In genomic region chr6:34468378-34468892, GRCh38 we compare ENCODE assay signal across 13 cellular contexts. TPM values are rescaled to one million over a fixed set of nuclear protein-coding genes. Genes with fewer than 3 reads are reported as not detected.
A peak's percentile ranks its signal among the peaks of the same experiment; 100 is the strongest.
DNase-seq lines count a peak whose midpoint lies in the region; ATAC-seq and TF ChIP-seq lines count a peak whose summit lies in the region.
"Had no signal": no experiment of that assay in that cellular context is flagged by ENCODE, and none has a peak within 500 bp of the region (broad histone marks: within the 10 kb centered on the region; RNA-seq: fewer than 3 reads in every experiment).

No MANE protein-coding gene starts in this region.

- CTCF ChIA-PET in CD8-positive, alpha-beta T cell (lab: Charles Lee) = interaction anchor here (1.2 to 1.5 kb wide), 2 partner anchors 8 to 10 kb away, joined by 5 to 8 read pairs; no protein-coding TSS in a partner anchor

- TF ChIP-seq CTCF in mucosa of descending colon (IDR thresholded peaks at IDR 0.05) = no peak
- no peak for TF ChIP-seq CTCF in CD8-positive, alpha-beta T cell (IDR thresholded peaks at IDR 0.05)

- DNase-seq in NOMO-1 (lab: John Stamatoyannopoulos, UW; ENCODE audit: unreplicated experiment in 2 of 2) (peak; percentile 58 to 75), mucosa of descending colon (no peak), NCI-H1105 treated with DMSO at 0.1 percent for 48 hours (lab: John Stamatoyannopoulos, UW) (no peak)
- no peak for DNase-seq in CD8-positive, alpha-beta T cell
- DNase-seq in activated naive CD8-positive, alpha-beta T cell treated with anti-CD3 and anti-CD28 coated beads, Interleukin-2, amount 50 U/mL, for 24 hours = no peak
- DNase-seq: DMS79 treated with DMSO at 0.1 percent for 48 hours; head of caudate nucleus; naive thymus-derived CD4-positive, alpha-beta T cell; NK-92 treated with Interleukin-12 subunit alpha and Interleukin-12 subunit beta, amount 100 ng/mL, for 24 hours; stimulated activated CD4-positive, alpha-beta T cell treated with anti-CD3 and anti-CD28 coated beads, Interleukin-2, amount 100 ng/mL, for 24 hours had no signal

- no peaks in the 10 kb centered on the region for H3K36me3 Mint-ChIP-seq in CD8-positive, alpha-beta T cell
- no peaks in the 10 kb centered on the region for H3K36me3 Mint-ChIP-seq in activated naive CD8-positive, alpha-beta T cell treated with anti-CD3 and anti-CD28 coated beads, Interleukin-2, amount 50 U/mL, for 24 hours (ENCODE audit: low read depth)
- H3K36me3 Mint-ChIP-seq: naive thymus-derived CD4-positive, alpha-beta T cell had no signal

- H3K9me3 ChIP-seq in mucosa of descending colon = no peaks in the 10 kb centered on the region
- no peaks in the 10 kb centered on the region for H3K9me3 ChIP-seq in CD8-positive, alpha-beta T cell (ENCODE audit: low read length)

- peaks cover 6% of the 10 kb centered on the region for H3K27me3 ChIP-seq in CD8-positive, alpha-beta T cell (ENCODE audit: insufficient read depth, low read length)

- peaks cover 13% of the 10 kb centered on the region for H3K27me3 Mint-ChIP-seq in CD8-positive, alpha-beta T cell (ENCODE audit: low read depth)
- H3K27me3 Mint-ChIP-seq in activated naive CD8-positive, alpha-beta T cell treated with anti-CD3 and anti-CD28 coated beads, Interleukin-2, amount 50 U/mL, for 24 hours = peaks cover 20% of the 10 kb centered on the region

- intact Hi-C loops in mucosa of descending colon (cut with DNase I, micrococcal nuclease) = loop anchor here in 1 of 2 donors (10.0 kb wide), 1 partner anchor 136 kb away; no protein-coding TSS in a partner anchor
- intact Hi-C loops in CD8-positive, alpha-beta T cell (cut with DNase I, micrococcal nuclease) = no loop called here

- H3K4me3 Mint-ChIP-seq in CD8-positive, alpha-beta T cell = no peak overlapping the region
- no peak overlapping the region for H3K4me3 Mint-ChIP-seq in activated naive CD8-positive, alpha-beta T cell treated with anti-CD3 and anti-CD28 coated beads, Interleukin-2, amount 50 U/mL, for 24 hours

- POLR2A ChIA-PET in CD8-positive, alpha-beta T cell (lab: Charles Lee) = no interaction called here

- peaks cover 6% of the 10 kb centered on the region for H3K4me1 Mint-ChIP-seq in CD8-positive, alpha-beta T cell (ENCODE audit: low read depth)
- peaks cover 8% of the 10 kb centered on the region for H3K4me1 Mint-ChIP-seq in activated naive CD8-positive, alpha-beta T cell treated with anti-CD3 and anti-CD28 coated beads, Interleukin-2, amount 50 U/mL, for 24 hours

- H3K4me3 ChIP-seq in mucosa of descending colon = no peak overlapping the region
- no peak overlapping the region for H3K4me3 ChIP-seq in CD8-positive, alpha-beta T cell (ENCODE audit: low read depth, low read length)

- peaks cover 10% of the 10 kb centered on the region for H3K4me1 ChIP-seq in mucosa of descending colon (ENCODE audit: low read depth)
- no peaks in the 10 kb centered on the region for H3K4me1 ChIP-seq in CD8-positive, alpha-beta T cell (ENCODE audit: insufficient read depth, low read length)

- H3K36me3 ChIP-seq in mucosa of descending colon (ENCODE audit: low read depth) = no peaks in the 10 kb centered on the region
- H3K36me3 ChIP-seq in CD8-positive, alpha-beta T cell (ENCODE audit: insufficient read depth, low read length) = no peaks in the 10 kb centered on the region

- no peaks in the 10 kb centered on the region for H3K9me3 Mint-ChIP-seq in CD8-positive, alpha-beta T cell
- no peaks in the 10 kb centered on the region for H3K9me3 Mint-ChIP-seq in activated naive CD8-positive, alpha-beta T cell treated with anti-CD3 and anti-CD28 coated beads, Interleukin-2, amount 50 U/mL, for 24 hours

- H3K27ac ChIP-seq in CD8-positive, alpha-beta T cell (ENCODE audit: low read depth, low read length) = no peak overlapping the region

- H3K27ac Mint-ChIP-seq in CD8-positive, alpha-beta T cell = no peak overlapping the region
- H3K27ac Mint-ChIP-seq in activated naive CD8-positive, alpha-beta T cell treated with anti-CD3 and anti-CD28 coated beads, Interleukin-2, amount 50 U/mL, for 24 hours = no peak overlapping the region
- H3K27ac Mint-ChIP-seq: naive thymus-derived CD4-positive, alpha-beta T cell had no signal

- ATAC-seq in GM18498 (IDR thresholded peaks at IDR 0.05; ENCODE audit: unreplicated experiment) = peak; percentile 72
- ATAC-seq in HG02642 (IDR thresholded peaks at IDR 0.05; ENCODE audit: poor library complexity, unreplicated experiment) = peak; percentile 62
- peak; percentile 41 for ATAC-seq in mucosa of descending colon
- ATAC-seq in CD8-positive, alpha-beta T cell = no peak
- no peak for ATAC-seq in activated naive CD8-positive, alpha-beta T cell treated with anti-CD3 and anti-CD28 coated beads, Interleukin-2, amount 50 U/mL, for 24 hours
- ATAC-seq in GM21526 (IDR thresholded peaks at IDR 0.05; ENCODE audit: low FRiP score, unreplicated experiment) = no peak
- ATAC-seq: naive thymus-derived CD4-positive, alpha-beta T cell had no signal

RNA-seq across cellular contexts. Expression of gene PACSIN1, which starts 2.6 kb away (rescaled TPM):
- total RNA-seq in mucosa of descending colon = 1 to 10 TPM in 1 of 3 donors, under 1 TPM in 2; 0.41 to 1.9 (median 0.67) TPM
- 1 to 10 TPM; 1.7 to 2.4 TPM for total RNA-seq in CD8-positive, alpha-beta T cell

RNA-seq across cellular contexts. Expression of gene RPS10, which starts 42.6 kb away (rescaled TPM):
- total RNA-seq in mucosa of descending colon = 1,000 to 10,000 TPM in 2 of 3 donors, 100 to 1,000 TPM in 1; 999 to 1,006 (median 1,004) TPM
- total RNA-seq in CD8-positive, alpha-beta T cell = 1,000 to 10,000 TPM; 2,721 to 2,770 TPM

Comparison
In these comparisons a context has a peak if more than half of its experiments do, and no peak if none do; other contexts are left out.
1. ATAC-seq: peak in GM18498 (single experiment), HG02642 (single experiment) and mucosa of descending colon (single experiment); none in CD8-positive, alpha-beta T cell (single experiment), activated naive CD8-positive, alpha-beta T cell treated with anti-CD3 and anti-CD28 coated beads, Interleukin-2, amount 50 U/mL, for 24 hours (single experiment) and GM21526 (single experiment).
2. DNase-seq: peak in NOMO-1 (2 of 2); none in mucosa of descending colon (0 of 3), NCI-H1105 treated with DMSO at 0.1 percent for 48 hours (single experiment), CD8-positive, alpha-beta T cell (0 of 7) and activated naive CD8-positive, alpha-beta T cell treated with anti-CD3 and anti-CD28 coated beads, Interleukin-2, amount 50 U/mL, for 24 hours (single experiment).